ENCODE assay signal across 8 cellular contexts in genomic region chr9:124861342-124862229, GRCh38. TPM values are rescaled to one million over a fixed set of nuclear protein-coding genes. Genes with fewer than 3 reads are reported as not detected.
DNase-seq lines count a peak whose midpoint lies in the region; ATAC-seq and TF ChIP-seq lines count a peak whose summit lies in the region.

Gene ARPC5L, plus strand, starts transcription at chr9:124862130. Its CDS starts 7,161 bp downstream, at chr9:124869291.
Gene RPL35, minus strand, starts transcription at chr9:124861957. Its CDS starts 45 bp downstream, at chr9:124861912.

- peak within 1 kb of the TSS; percentile 99 for H3K9ac ChIP-seq in adipocyte (ENCODE audit: low read length)

- TF ChIP-seq CTCF in GM13976 (IDR thresholded peaks at IDR 0.05; ENCODE audit: borderline replicate concordance, control extremely low read depth, extremely low read depth, insufficient read depth, missing control alignments), result no peak
- TF ChIP-seq CTCF in cardiac muscle cell (IDR thresholded peaks at IDR 0.05; ENCODE audit: low read depth, low read length), result peak; percentile 27
- peak; percentile 35 for TF ChIP-seq CTCF in type B pancreatic cell (conservative IDR thresholded peaks at IDR 0.05)

- H3K4me1 ChIP-seq in adipocyte (ENCODE audit: control insufficient read depth, insufficient read depth, low read length) (peaks cover 30% of the 10 kb centered on the region), cardiac muscle cell (ENCODE audit: low read depth) (peaks cover 6% of the 10 kb centered on the region)

- in situ Hi-C loops in GM13976 (cut with MboI; ENCODE audit: low sequenced_read_pairs, unreplicated experiment), result loop anchor here (25.0 kb wide), 1 partner anchor 501 kb away; no protein-coding TSS in a partner anchor

- H3K27me3 ChIP-seq in adipocyte (replicated peaks; ENCODE audit: control insufficient read depth, insufficient read depth, low read length) (no peaks in the 10 kb centered on the region), cardiac muscle cell (no peaks in the 10 kb centered on the region)

- peaks cover 9% of the 10 kb centered on the region for H3K36me3 Mint-ChIP-seq in type B pancreatic cell

- H3K4me3 ChIP-seq in adipocyte (ENCODE audit: low read length) (peak within 1 kb of the TSS; percentile 94), cardiac muscle cell (peak within 1 kb of the TSS; percentile 74)

- intact Hi-C loops in posterior cingulate gyrus (cut with DNase I), result loop anchor here (5.0 kb wide), 2 partner anchors 281 to 444 kb away; partner anchors contain the start of genes PSMB7 and SCAI

- H3K9me3 ChIP-seq in adipocyte (ENCODE audit: control insufficient read depth, low read length), result no peaks in the 10 kb centered on the region
- no peaks in the 10 kb centered on the region for H3K9me3 ChIP-seq in cardiac muscle cell (ENCODE audit: low read depth)

- peak within 1 kb of the TSS; percentile 97 for H3K27ac ChIP-seq in cardiac muscle cell

- DNase-seq in GM13976 (ENCODE audit: low spot score), result peak; percentile 99
- DNase-seq in NCI-H1436 treated with DMSO at 0.1 percent for 48 hours (lab: John Stamatoyannopoulos, UW), result peak; percentile 58
- peak; percentile 94 for DNase-seq in T follicular helper cell (ENCODE audit: low read depth)
- peak; percentile 98 for DNase-seq in adipocyte (ENCODE audit: low read depth)
- DNase-seq in cardiac muscle cell (ENCODE audit: low read depth in 1 of 2, low spot score in 1 of 2), result peak; percentile 97 to 98
- DNase-seq in posterior cingulate gyrus, result peak; percentile 92 to 100 (median 96)
- peak; percentile 97 for DNase-seq in type B pancreatic cell (ENCODE audit: extremely low spot score, unreplicated experiment)

- H3K36me3 ChIP-seq in adipocyte (ENCODE audit: control insufficient read depth, insufficient read depth, low read length, severe bottlenecking) (peaks cover 44% of the 10 kb centered on the region), cardiac muscle cell (peaks cover 27% of the 10 kb centered on the region)

- H3K27me3 Mint-ChIP-seq in type B pancreatic cell, result no peaks in the 10 kb centered on the region

- H3K4me1 Mint-ChIP-seq in type B pancreatic cell (ENCODE audit: unreplicated experiment), result peaks cover 16% of the 10 kb centered on the region

- ATAC-seq in HG02870 (IDR thresholded peaks at IDR 0.05; ENCODE audit: unreplicated experiment), result peak; percentile 89

- H3K27ac Mint-ChIP-seq in type B pancreatic cell, result peak within 1 kb of the TSS; percentile 98

- peak within 1 kb of the TSS; percentile 95 for H3K4me3 Mint-ChIP-seq in type B pancreatic cell

- no peaks in the 10 kb centered on the region for H3K9me3 Mint-ChIP-seq in type B pancreatic cell

RNA-seq across cellular contexts. Expression of gene ARPC5L, which starts in this region (rescaled TPM):
- total RNA-seq in cardiac muscle cell (24.3 and 36.0 TPM in 2 replicates), type B pancreatic cell (ENCODE audit: low replicate concordance) (37.9 and 38.9 TPM in 2 replicates)
- 61.2 and 88.8 TPM in 2 replicates for polyA plus RNA-seq in cardiac muscle cell

RNA-seq across cellular contexts. Expression of gene RPL35, which starts in this region (rescaled TPM):
- total RNA-seq in cardiac muscle cell (2,527 and 2,996 TPM in 2 replicates), type B pancreatic cell (ENCODE audit: low replicate concordance) (1,370 and 1,381 TPM in 2 replicates)
- polyA plus RNA-seq in cardiac muscle cell, result 1,204 and 1,356 TPM in 2 replicates

Comparison
In these comparisons a context has a peak if more than half of its experiments do, and no peak if none do; other contexts are left out.
1. Peak in every context shown above with its lines: DNase-seq, ATAC-seq, H3K4me3 ChIP-seq and H3K27ac ChIP-seq.